40 cellular contexts compared by ENCODE assay signal in genomic region chr2:60771508-60771907, GRCh38.
"Had no signal": no experiment of that assay in that cellular context is flagged by ENCODE, and none has a peak within 500 bp of the region (broad histone marks: within the 10 kb centered on the region; RNA-seq: fewer than 3 reads in every experiment).

No MANE protein-coding gene starts in this region.

- H3K27me3 Mint-ChIP-seq: activated naive CD4-positive, alpha-beta T cell treated with anti-CD3 and anti-CD28 coated beads, Interleukin-2, amount 10 ng/mL, durations not matched to agents 7 days and 5 days; activated naive CD4-positive, alpha-beta T cell treated with anti-CD3 and anti-CD28 coated beads, Interleukin-2, amount 50 U/mL, for 24 hours; activated naive CD8-positive, alpha-beta T cell; activated naive CD8-positive, alpha-beta T cell treated with anti-CD3 and anti-CD28 coated beads for 36 hours; activated naive CD8-positive, alpha-beta T cell treated with anti-CD3 and anti-CD28 coated beads, Interleukin-2, amount 10 ng/mL, durations not matched to agents 7 days and 5 days; activated naive CD8-positive, alpha-beta T cell treated with anti-CD3 and anti-CD28 coated beads, Interleukin-2, amount 50 U/mL, for 24 hours; activated T-cell treated with anti-CD3 and anti-CD28 coated beads, Interleukin-2, amount 50 U/mL, for 24 hours; activated T-helper 17 cell treated with anti-CD3 and anti-CD28 coated beads, Interleukin-2, amount 50 U/mL, for 72 hours; brain; central memory CD8-positive, alpha-beta T cell had no signal

- H3K27me3 ChIP-seq: adrenal gland, ascending aorta, body of pancreas, brain microvascular endothelial cell, breast epithelium, cardiac muscle cell had no signal

- H3K9me3 ChIP-seq: adrenal gland, ascending aorta, body of pancreas, breast epithelium had no signal

- H3K4me1 Mint-ChIP-seq: activated naive CD8-positive, alpha-beta T cell treated with anti-CD3 and anti-CD28 coated beads, Interleukin-2, amount 10 ng/mL, durations not matched to agents 7 days and 5 days; brain had no signal

- H3K36me3 ChIP-seq: breast epithelium had no signal

- H3K27ac Mint-ChIP-seq: activated naive CD4-positive, alpha-beta T cell treated with anti-CD3 and anti-CD28 coated beads for 36 hours; activated naive CD4-positive, alpha-beta T cell treated with anti-CD3 and anti-CD28 coated beads, Interleukin-2, amount 10 ng/mL, durations not matched to agents 7 days and 5 days; activated naive CD4-positive, alpha-beta T cell treated with anti-CD3 and anti-CD28 coated beads, Interleukin-2, amount 50 U/mL, for 24 hours; activated naive CD8-positive, alpha-beta T cell; activated naive CD8-positive, alpha-beta T cell treated with anti-CD3 and anti-CD28 coated beads for 36 hours; activated naive CD8-positive, alpha-beta T cell treated with anti-CD3 and anti-CD28 coated beads, Interleukin-2, amount 10 ng/mL, durations not matched to agents 7 days and 5 days; activated naive CD8-positive, alpha-beta T cell treated with anti-CD3 and anti-CD28 coated beads, Interleukin-2, amount 50 U/mL, for 24 hours; activated T-cell treated with anti-CD3 and anti-CD28 coated beads, Interleukin-2, amount 50 U/mL, for 72 hours; activated T-helper 1 cell treated with anti-CD3 and anti-CD28 coated beads, Interleukin-12 subunit alpha, Interleukin-12 subunit beta, Interleukin-2, Interleukin-4 antibody, amounts not matched to agents 30 ng/mL and 10 ng/mL and 1 ng/mL, durations not matched to agents 14 hours and 24 hours and 36 hours; activated T-helper 17 cell treated with anti-CD3 and anti-CD28 coated beads, Interleukin-2, amount 50 U/mL, for 72 hours; activated T-helper 2 cell treated with anti-CD3 and anti-CD28 coated beads, Interferon-gamma antibody, Interleukin-2, Interleukin-4, amounts not matched to agents 10 μg/mL and 5 μg/mL and 100 μg/mL, durations not matched to agents 14 hours and 24 hours and 36 hours; brain had no signal

- H3K36me3 Mint-ChIP-seq: activated naive CD4-positive, alpha-beta T cell treated with anti-CD3 and anti-CD28 coated beads, Interleukin-2, amount 50 U/mL, for 72 hours had no signal

- H3K4me3 ChIP-seq: adrenal gland, ascending aorta, body of pancreas, breast epithelium, cardiac muscle cell had no signal

- DNase-seq: activated effector memory CD4-positive, alpha-beta T cell treated with anti-CD3 and anti-CD28 coated beads, Interleukin-2, amount 50 U/mL, for 16 hours; activated effector memory CD4-positive, alpha-beta T cell treated with Interleukin-2 at 50 U/mL for 16 hours; activated gamma-delta T cell; activated gamma-delta T cell treated with Interleukin-2 at 50 U/mL for 16 hours; activated naive CD4-positive, alpha-beta T cell; activated naive CD4-positive, alpha-beta T cell treated with anti-CD3 and anti-CD28 coated beads for 36 hours; activated naive CD4-positive, alpha-beta T cell treated with anti-CD3 and anti-CD28 coated beads, Interleukin-2, amount 10 ng/mL, durations not matched to agents 7 days and 5 days; activated naive CD4-positive, alpha-beta T cell treated with anti-CD3 and anti-CD28 coated beads, Interleukin-2, amount 50 U/mL, for 16 hours; activated naive CD4-positive, alpha-beta T cell treated with Interleukin-2 at 50 U/mL for 16 hours; activated naive CD8-positive, alpha-beta T cell treated with anti-CD3 and anti-CD28 coated beads for 36 hours; activated naive CD8-positive, alpha-beta T cell treated with anti-CD3 and anti-CD28 coated beads, Interleukin-2, amount 10 ng/mL, durations not matched to agents 7 days and 5 days; activated naive CD8-positive, alpha-beta T cell treated with anti-CD3 and anti-CD28 coated beads, Interleukin-2, amount 50 U/mL, for 24 hours; activated T-cell treated with anti-CD3 and anti-CD28 coated beads, Interleukin-2, amount 50 U/mL, for 1 hour; activated T-cell treated with anti-CD3 and anti-CD28 coated beads, Interleukin-2, amount 50 U/mL, for 24 hours; activated T-cell treated with anti-CD3 and anti-CD28 coated beads, Interleukin-2, amount 50 U/mL, for 4 hours; activated T-cell treated with anti-CD3 and anti-CD28 coated beads, Interleukin-2, amount 50 U/mL, for 48 hours; activated T-cell treated with anti-CD3 and anti-CD28 coated beads, Interleukin-2, amount 50 U/mL, for 72 hours; adrenal gland; amniotic stem cell; amygdala; anterior cingulate cortex; aorta; body of pancreas; brain microvascular endothelial cell; caudate nucleus; central memory CD4-positive, alpha-beta T cell; cerebellar nuclear complex had no signal

- H3K4me1 ChIP-seq: adrenal gland, ascending aorta, body of pancreas, breast epithelium had no signal

- ATAC-seq: activated naive CD4-positive, alpha-beta T cell treated with anti-CD3 and anti-CD28 coated beads, Interleukin-2, amount 50 U/mL, for 72 hours; activated naive CD8-positive, alpha-beta T cell treated with anti-CD3 and anti-CD28 coated beads, Interleukin-2, amount 50 U/mL, for 24 hours; activated T-cell treated with anti-CD3 and anti-CD28 coated beads, Interleukin-2, amount 50 U/mL, for 4 hours; activated T-cell treated with anti-CD3 and anti-CD28 coated beads, Interleukin-2, amount 50 U/mL, for 72 hours; activated T-helper 17 cell treated with anti-CD3 and anti-CD28 coated beads, Interleukin-2, amount 50 U/mL, for 72 hours; body of pancreas had no signal

- FAIRE-seq: astrocyte, bronchial epithelial cell had no signal

- H3K4me3 Mint-ChIP-seq: activated naive CD4-positive, alpha-beta T cell treated with anti-CD3 and anti-CD28 coated beads for 36 hours; activated naive CD4-positive, alpha-beta T cell treated with anti-CD3 and anti-CD28 coated beads, Interleukin-2, amount 10 ng/mL, durations not matched to agents 7 days and 5 days; activated naive CD4-positive, alpha-beta T cell treated with anti-CD3 and anti-CD28 coated beads, Interleukin-2, amount 50 U/mL, for 24 hours; activated naive CD8-positive, alpha-beta T cell; activated naive CD8-positive, alpha-beta T cell treated with anti-CD3 and anti-CD28 coated beads for 36 hours; activated naive CD8-positive, alpha-beta T cell treated with anti-CD3 and anti-CD28 coated beads, Interleukin-2, amount 10 ng/mL, durations not matched to agents 7 days and 5 days; activated naive CD8-positive, alpha-beta T cell treated with anti-CD3 and anti-CD28 coated beads, Interleukin-2, amount 50 U/mL, for 24 hours; activated T-cell treated with anti-CD3 and anti-CD28 coated beads, Interleukin-2, amount 50 U/mL, for 24 hours; activated T-cell treated with anti-CD3 and anti-CD28 coated beads, Interleukin-2, amount 50 U/mL, for 4 hours; activated T-cell treated with anti-CD3 and anti-CD28 coated beads, Interleukin-2, amount 50 U/mL, for 72 hours; activated T-helper 1 cell treated with anti-CD3 and anti-CD28 coated beads, Interleukin-12 subunit alpha, Interleukin-12 subunit beta, Interleukin-2, Interleukin-4 antibody, amounts not matched to agents 30 ng/mL and 10 ng/mL and 1 ng/mL, durations not matched to agents 14 hours and 24 hours and 36 hours; activated T-helper 17 cell treated with anti-CD3 and anti-CD28 coated beads, Interleukin-2, amount 50 U/mL, for 72 hours; brain; central memory CD8-positive, alpha-beta T cell had no signal

- H3K27ac ChIP-seq: adrenal gland, ascending aorta, body of pancreas, brain microvascular endothelial cell, breast epithelium, cardiac muscle cell had no signal

- H3K9me3 Mint-ChIP-seq: activated naive CD4-positive, alpha-beta T cell treated with anti-CD3 and anti-CD28 coated beads for 36 hours; activated naive CD4-positive, alpha-beta T cell treated with anti-CD3 and anti-CD28 coated beads, Interleukin-2, amount 10 ng/mL, durations not matched to agents 7 days and 5 days; activated naive CD4-positive, alpha-beta T cell treated with anti-CD3 and anti-CD28 coated beads, Interleukin-2, amount 50 U/mL, for 24 hours; activated naive CD4-positive, alpha-beta T cell treated with anti-CD3 and anti-CD28 coated beads, Interleukin-2, amount 50 U/mL, for 72 hours; activated naive CD8-positive, alpha-beta T cell treated with anti-CD3 and anti-CD28 coated beads for 36 hours; activated naive CD8-positive, alpha-beta T cell treated with anti-CD3 and anti-CD28 coated beads, Interleukin-2, amount 10 ng/mL, durations not matched to agents 7 days and 5 days; activated naive CD8-positive, alpha-beta T cell treated with anti-CD3 and anti-CD28 coated beads, Interleukin-2, amount 50 U/mL, for 24 hours; activated T-cell treated with anti-CD3 and anti-CD28 coated beads, Interleukin-2, amount 50 U/mL, for 24 hours; activated T-cell treated with anti-CD3 and anti-CD28 coated beads, Interleukin-2, amount 50 U/mL, for 4 hours; activated T-cell treated with anti-CD3 and anti-CD28 coated beads, Interleukin-2, amount 50 U/mL, for 72 hours; activated T-helper 1 cell treated with anti-CD3 and anti-CD28 coated beads, Interleukin-12 subunit alpha, Interleukin-12 subunit beta, Interleukin-2, Interleukin-4 antibody, amounts not matched to agents 30 ng/mL and 10 ng/mL and 1 ng/mL, durations not matched to agents 14 hours and 24 hours and 36 hours; activated T-helper 17 cell treated with anti-CD3 and anti-CD28 coated beads, Interleukin-2, amount 50 U/mL, for 72 hours; activated T-helper 2 cell treated with anti-CD3 and anti-CD28 coated beads, Interferon-gamma antibody, Interleukin-2, Interleukin-4, amounts not matched to agents 10 μg/mL and 5 μg/mL and 100 μg/mL, durations not matched to agents 14 hours and 24 hours and 36 hours; brain; central memory CD8-positive, alpha-beta T cell had no signal
